Comparison of ENCODE assay signal across 1 cellular context in genomic region chr19:57578487-57579205, GRCh38.
TF ChIP-seq lines count a peak whose summit lies in the region.

TSS of gene ZNF416 (minus strand) at chr19:57578911. CDS start at chr19:57578704, 207 bp downstream.

TF ChIP-seq in HepG2, 621 proteins besides CTCF, POLR2A, EP300 and RAD21 (continued from another document and continues in another):
- TF ChIP-seq ZBTB8A (CRISPR knock-in tag; IDR thresholded peaks at IDR 0.05; ENCODE audit: borderline replicate concordance, low read depth) (no peak), ELF1 (CRISPR knock-in tag; IDR thresholded peaks at IDR 0.05) (peak; percentile 97), GZF1 (CRISPR knock-in tag; IDR thresholded peaks at IDR 0.05) (no peak), MTERF4 (CRISPR knock-in tag; IDR thresholded peaks at IDR 0.05) (no peak), MTA1 (CRISPR knock-in tag; IDR thresholded peaks at IDR 0.05; ENCODE audit: borderline replicate concordance) (peak; percentile 55; the same call in 1 of the 2 replicates), SUZ12 (IDR thresholded peaks at IDR 0.05; ENCODE audit: low read depth, low read length) (peak; percentile 73), ZNF784 (CRISPR knock-in tag; IDR thresholded peaks at IDR 0.05; ENCODE audit: borderline replicate concordance) (peak; percentile 70), SAP130 (CRISPR knock-in tag; IDR thresholded peaks at IDR 0.05; ENCODE audit: low read depth) (peak; percentile 89), NRL (CRISPR knock-in tag; IDR thresholded peaks at IDR 0.05; ENCODE audit: borderline replicate concordance) (0 out of 2 replicates have a peak, but pooled peaks have one; percentile 27), MAFF (IDR thresholded peaks at IDR 0.05; ENCODE audit: low read depth, low read length) (no peak), ZNF567 (CRISPR knock-in tag; IDR thresholded peaks at IDR 0.05; ENCODE audit: borderline replicate concordance) (peak; percentile 96), U2AF1 (optimal IDR thresholded peaks at IDR 0.05; ENCODE audit: low read depth, low read length) (no peak), ATF2 (CRISPR knock-in tag; IDR thresholded peaks at IDR 0.05) (no peak), ZNF121 (CRISPR knock-in tag; IDR thresholded peaks at IDR 0.05) (no peak), NPAS2 (CRISPR knock-in tag; IDR thresholded peaks at IDR 0.05; ENCODE audit: borderline replicate concordance) (no peak), ZNF572 (CRISPR knock-in tag; IDR thresholded peaks at IDR 0.05) (no peak), NFIC (IDR thresholded peaks at IDR 0.05; ENCODE audit: low read length) (no peak), NR2F2 (IDR thresholded peaks at IDR 0.05; ENCODE audit: borderline replicate concordance, low read depth) (no peak), ZC3H4 (CRISPR knock-in tag; IDR thresholded peaks at IDR 0.05; ENCODE audit: borderline replicate concordance) (no peak), ZNF772 (CRISPR knock-in tag; IDR thresholded peaks at IDR 0.05) (peak; percentile 43), CREBL2 (CRISPR knock-in tag; IDR thresholded peaks at IDR 0.05; ENCODE audit: borderline replicate concordance) (no peak), CSRNP2 (CRISPR knock-in tag; conservative IDR thresholded peaks at IDR 0.05; ENCODE audit: low read depth) (no peak), HBP1 (CRISPR knock-in tag; IDR thresholded peaks at IDR 0.05; ENCODE audit: low read depth) (no peak), ASH2L (IDR thresholded peaks at IDR 0.05; ENCODE audit: insufficient read length, low read depth, low read length) (peak; percentile 93), GLMP (CRISPR knock-in tag; IDR thresholded peaks at IDR 0.05; ENCODE audit: borderline replicate concordance) (no peak), ZNF580 (CRISPR knock-in tag; IDR thresholded peaks at IDR 0.05; ENCODE audit: borderline replicate concordance, low read depth) (no peak), SRF (IDR thresholded peaks at IDR 0.05; ENCODE audit: low read depth, low read length) (no peak), ZSCAN25 (CRISPR knock-in tag; IDR thresholded peaks at IDR 0.05) (peak; percentile 35; the same call in 1 of the 2 replicates), ZNF574 (CRISPR knock-in tag; IDR thresholded peaks at IDR 0.05) (peak; percentile 92), ZNF777 (CRISPR knock-in tag; IDR thresholded peaks at IDR 0.05) (no peak), ZNF747 (CRISPR knock-in tag; IDR thresholded peaks at IDR 0.05; ENCODE audit: borderline replicate concordance) (no peak), CENPX (CRISPR knock-in tag; IDR thresholded peaks at IDR 0.05) (no peak), ZMAT5 (CRISPR knock-in tag; IDR thresholded peaks at IDR 0.05; ENCODE audit: borderline replicate concordance, low read depth) (no peak), ZNF556 (CRISPR knock-in tag; IDR thresholded peaks at IDR 0.05; ENCODE audit: borderline replicate concordance) (peak; percentile 27; the same call in 1 of the 2 replicates), ZNF724P (CRISPR knock-in tag; IDR thresholded peaks at IDR 0.05; ENCODE audit: borderline replicate concordance) (no peak), SRSF4 (IDR thresholded peaks at IDR 0.05; ENCODE audit: low read depth, low read length, poor library complexity, severe bottlenecking) (no peak), ZFX (CRISPR knock-in tag; IDR thresholded peaks at IDR 0.05; ENCODE audit: low read depth) (peak; percentile 81), ELK4 (CRISPR knock-in tag; IDR thresholded peaks at IDR 0.05; ENCODE audit: borderline replicate concordance) (no peak; the same call in 1 of the 2 replicates), POLR2G (IDR thresholded peaks at IDR 0.05; ENCODE audit: low read depth, low read length) (peak; percentile 56; the same call in 1 of the 2 replicates), ZNF746 (CRISPR knock-in tag; IDR thresholded peaks at IDR 0.05) (no peak), ZNF142 (CRISPR knock-in tag; IDR thresholded peaks at IDR 0.05) (no peak), ZNF644 (CRISPR knock-in tag; IDR thresholded peaks at IDR 0.05; ENCODE audit: low read depth) (no peak), RBFOX2 (IDR thresholded peaks at IDR 0.05; ENCODE audit: low read depth, low read length) (peak; percentile 81), TAF1 (CRISPR knock-in tag; IDR thresholded peaks at IDR 0.05) (peak; percentile 49; the same call in 1 of the 2 replicates), ZNF678 (CRISPR knock-in tag; IDR thresholded peaks at IDR 0.05) (0 out of 2 replicates have a peak, but pooled peaks have one; percentile 66)
